9 cellular contexts compared by ENCODE assay signal in genomic region chr10:79185067-79185774, GRCh38.
DNase-seq lines count a peak whose midpoint lies in the region; ATAC-seq and TF ChIP-seq lines count a peak whose summit lies in the region.
"Had no signal": no experiment of that assay in that cellular context is flagged by ENCODE, and none has a peak within 500 bp of the region (broad histone marks: within the 10 kb centered on the region; RNA-seq: fewer than 3 reads in every experiment).

No MANE protein-coding gene starts in this region.

- WGBS in adrenal gland, 4 donors, result 12 to 23% (median 13%) methylated on average over 9 to 12 of the region's 12 CpGs
- WGBS in right cardiac atrium, result 15% methylated on average over 12 of the region's 12 CpGs
- WGBS in lower leg skin, 2 donors, result 29 to 40% methylated on average over 12 of the region's 12 CpGs

- no peaks in the 10 kb centered on the region for H3K9me3 ChIP-seq in adrenal gland (replicated peaks in 1 of 3)
- H3K9me3 ChIP-seq in right cardiac atrium (ENCODE audit: control insufficient read depth, low read length), result no peaks in the 10 kb centered on the region

- H3K4me1 ChIP-seq in adrenal gland (replicated peaks in 1 of 2), result peaks cover 64 to 98% of the 10 kb centered on the region in 2 donors
- H3K4me1 ChIP-seq in right cardiac atrium (ENCODE audit: control insufficient read depth, insufficient read depth, low read length), result peaks cover 42% of the 10 kb centered on the region

- TF ChIP-seq POLR2A in adrenal gland (IDR thresholded peaks at IDR 0.05) (peak in 1 of 2 donors; percentile 15), lower leg skin (IDR thresholded peaks at IDR 0.05) (no peak)

- H3K27me3 ChIP-seq in adrenal gland, result no peaks in the 10 kb centered on the region
- no peaks in the 10 kb centered on the region for H3K27me3 ChIP-seq in right cardiac atrium (ENCODE audit: control insufficient read depth, insufficient read depth)

- TF ChIP-seq CTCF in adrenal gland (IDR thresholded peaks at IDR 0.05), result no peak
- TF ChIP-seq CTCF in lower leg skin (IDR thresholded peaks at IDR 0.05), result no peak

- H3K27ac ChIP-seq in adrenal gland, result peak overlapping the region; percentile 11 to 84 (median 72)
- peak overlapping the region; percentile 75 for H3K27ac ChIP-seq in right cardiac atrium (ENCODE audit: low read length)

- H3K36me3 ChIP-seq in adrenal gland (replicated peaks in 1 of 2), result peaks cover 0 to 7% of the 10 kb centered on the region in 2 donors

- DNase-seq in GM03348 (ENCODE audit: low spot score), result peak; percentile 41
- peak in 1 of 7 donors; percentile 56 for DNase-seq in adrenal gland
- peak in 1 of 3 donors; percentile 64 for DNase-seq in right cardiac atrium
- DNase-seq in renal cortical epithelial cell (ENCODE audit: low read depth), result peak; percentile 55
- DNase-seq in lower leg skin (ENCODE audit: low spot score in 2 of 2), result no peak
- DNase-seq in GF-D8 (lab: John Stamatoyannopoulos, UW), result no peak
- no peak for DNase-seq in HuH-7 (ENCODE audit: low spot score)
- DNase-seq: activated CD8-positive, alpha-beta memory T cell treated with anti-CD3 and anti-CD28 coated beads for 24 hours had no signal

- intact Hi-C loops in adrenal gland (cut with DNase I), result no loop called here
- intact Hi-C loops in right cardiac atrium (cut with DNase I), result loop anchor here in 1 of 4 donors (10.0 kb wide), 1 partner anchor 110 kb away; no protein-coding TSS in a partner anchor
- intact Hi-C loops in lower leg skin (cut with DNase I; ENCODE audit: low total_unique reads), result no loop called here

- no peak overlapping the region for H3K4me3 ChIP-seq in adrenal gland
- no peak overlapping the region for H3K4me3 ChIP-seq in right cardiac atrium (ENCODE audit: low read length)
- no peak overlapping the region for H3K4me3 ChIP-seq in lower leg skin (ENCODE audit: low read depth, poor library complexity, severe bottlenecking)

- peak in 1 of 2 donors; percentile 18 for ATAC-seq in right cardiac atrium
- ATAC-seq in HG02973 (IDR thresholded peaks at IDR 0.05; ENCODE audit: unreplicated experiment), result no peak

Comparison
In these comparisons a context has a peak if more than half of its experiments do, and no peak if none do; other contexts are left out.
1. DNase-seq: peak in GM03348 (single experiment) and renal cortical epithelial cell (single experiment); none in lower leg skin (0 of 2), GF-D8 (single experiment) and HuH-7 (single experiment).